In the genomic region with DNA sequence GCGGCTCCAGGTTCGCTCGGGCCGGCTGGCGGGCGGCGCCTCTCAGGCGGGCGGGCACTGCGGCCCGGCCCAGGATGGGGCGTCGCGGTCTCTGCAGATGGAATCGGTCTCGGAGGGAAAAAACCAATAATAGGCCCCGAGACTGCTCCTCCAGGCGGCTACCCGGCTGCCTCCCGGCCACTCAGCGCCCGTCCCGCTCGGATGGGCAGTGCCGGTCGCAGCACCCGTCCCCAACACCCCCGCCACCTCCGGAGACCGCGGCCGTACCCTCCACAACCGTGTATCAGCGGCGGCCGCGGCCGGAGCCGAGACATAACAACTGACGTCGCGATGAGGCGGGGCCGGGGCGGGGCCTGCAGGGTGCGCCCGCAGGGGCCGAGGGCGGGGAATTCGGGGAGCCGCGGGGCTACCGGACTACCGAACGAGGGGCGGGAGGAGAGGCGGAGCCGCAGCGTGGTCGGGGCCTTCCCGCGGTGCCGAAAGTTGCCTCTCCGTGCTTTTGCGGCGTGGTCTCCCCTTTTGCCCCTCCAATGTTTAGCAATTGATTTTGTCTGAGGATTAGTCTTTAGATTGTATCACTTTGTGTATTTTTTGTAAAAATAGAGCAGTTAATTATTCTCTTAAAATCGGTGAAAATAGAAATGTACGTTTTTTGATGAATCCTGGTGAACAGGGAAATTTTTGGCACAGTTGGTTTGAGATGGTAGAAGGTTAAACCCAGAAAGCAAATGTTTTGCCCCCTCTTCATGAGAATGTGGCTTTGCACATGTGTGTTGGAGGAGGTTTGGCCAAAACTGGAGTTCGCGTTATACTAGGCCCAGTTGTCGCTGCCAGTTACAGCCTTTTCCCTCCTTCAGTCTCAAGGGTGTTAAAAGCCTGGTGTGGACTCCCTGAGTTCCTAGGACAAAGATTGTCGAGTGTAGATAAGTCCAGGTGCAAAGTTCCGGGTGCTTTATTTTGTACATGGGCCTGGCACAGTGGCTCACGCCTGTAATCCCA, we compare ENCODE assay signal across 1 cellular context.
TF ChIP-seq lines count a peak whose summit lies in the region.

A gene with protein sequence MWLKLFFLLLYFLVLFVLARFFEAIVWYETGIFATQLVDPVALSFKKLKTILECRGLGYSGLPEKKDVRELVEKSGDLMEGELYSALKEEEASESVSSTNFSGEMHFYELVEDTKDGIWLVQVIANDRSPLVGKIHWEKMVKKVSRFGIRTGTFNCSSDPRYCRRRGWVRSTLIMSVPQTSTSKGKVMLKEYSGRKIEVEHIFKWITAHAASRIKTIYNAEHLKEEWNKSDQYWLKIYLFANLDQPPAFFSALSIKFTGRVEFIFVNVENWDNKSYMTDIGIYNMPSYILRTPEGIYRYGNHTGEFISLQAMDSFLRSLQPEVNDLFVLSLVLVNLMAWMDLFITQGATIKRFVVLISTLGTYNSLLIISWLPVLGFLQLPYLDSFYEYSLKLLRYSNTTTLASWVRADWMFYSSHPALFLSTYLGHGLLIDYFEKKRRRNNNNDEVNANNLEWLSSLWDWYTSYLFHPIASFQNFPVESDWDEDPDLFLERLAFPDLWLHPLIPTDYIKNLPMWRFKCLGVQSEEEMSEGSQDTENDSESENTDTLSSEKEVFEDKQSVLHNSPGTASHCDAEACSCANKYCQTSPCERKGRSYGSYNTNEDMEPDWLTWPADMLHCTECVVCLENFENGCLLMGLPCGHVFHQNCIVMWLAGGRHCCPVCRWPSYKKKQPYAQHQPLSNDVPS (minus strand): TSS at position 317 of the 999 bp plus-strand sequence. CDS start 979 bp downstream, outside the sequence.

TF ChIP-seq in HepG2, 621 proteins besides CTCF, POLR2A, EP300 and RAD21 (continued from another document and continues in another):
- TF ChIP-seq, protein P1, sequence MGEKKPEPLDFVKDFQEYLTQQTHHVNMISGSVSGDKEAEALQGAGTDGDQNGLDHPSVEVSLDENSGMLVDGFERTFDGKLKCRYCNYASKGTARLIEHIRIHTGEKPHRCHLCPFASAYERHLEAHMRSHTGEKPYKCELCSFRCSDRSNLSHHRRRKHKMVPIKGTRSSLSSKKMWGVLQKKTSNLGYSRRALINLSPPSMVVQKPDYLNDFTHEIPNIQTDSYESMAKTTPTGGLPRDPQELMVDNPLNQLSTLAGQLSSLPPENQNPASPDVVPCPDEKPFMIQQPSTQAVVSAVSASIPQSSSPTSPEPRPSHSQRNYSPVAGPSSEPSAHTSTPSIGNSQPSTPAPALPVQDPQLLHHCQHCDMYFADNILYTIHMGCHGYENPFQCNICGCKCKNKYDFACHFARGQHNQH (CRISPR knock-in tag; IDR thresholded peaks at IDR 0.05) = peak; percentile 90
- TF ChIP-seq PPARG (CRISPR knock-in tag; conservative IDR thresholded peaks at IDR 0.05) = no peak; the same call in 1 of the 2 replicates
- TF ChIP-seq YEATS2 (CRISPR knock-in tag; IDR thresholded peaks at IDR 0.05; ENCODE audit: borderline replicate concordance) = peak; percentile 76; the same call in 1 of the 2 replicates
- 0 out of 2 replicates have a peak, but pooled peaks have one; percentile 35 for TF ChIP-seq CENPT (CRISPR knock-in tag; IDR thresholded peaks at IDR 0.05; ENCODE audit: low read depth)
- peak; percentile 69; the same call in 1 of the 2 replicates for TF ChIP-seq ZNF430 (CRISPR knock-in tag; IDR thresholded peaks at IDR 0.05)
- TF ChIP-seq ZNF33A (CRISPR knock-in tag; IDR thresholded peaks at IDR 0.05; ENCODE audit: borderline replicate concordance) = no peak
- TF ChIP-seq, protein P2, sequence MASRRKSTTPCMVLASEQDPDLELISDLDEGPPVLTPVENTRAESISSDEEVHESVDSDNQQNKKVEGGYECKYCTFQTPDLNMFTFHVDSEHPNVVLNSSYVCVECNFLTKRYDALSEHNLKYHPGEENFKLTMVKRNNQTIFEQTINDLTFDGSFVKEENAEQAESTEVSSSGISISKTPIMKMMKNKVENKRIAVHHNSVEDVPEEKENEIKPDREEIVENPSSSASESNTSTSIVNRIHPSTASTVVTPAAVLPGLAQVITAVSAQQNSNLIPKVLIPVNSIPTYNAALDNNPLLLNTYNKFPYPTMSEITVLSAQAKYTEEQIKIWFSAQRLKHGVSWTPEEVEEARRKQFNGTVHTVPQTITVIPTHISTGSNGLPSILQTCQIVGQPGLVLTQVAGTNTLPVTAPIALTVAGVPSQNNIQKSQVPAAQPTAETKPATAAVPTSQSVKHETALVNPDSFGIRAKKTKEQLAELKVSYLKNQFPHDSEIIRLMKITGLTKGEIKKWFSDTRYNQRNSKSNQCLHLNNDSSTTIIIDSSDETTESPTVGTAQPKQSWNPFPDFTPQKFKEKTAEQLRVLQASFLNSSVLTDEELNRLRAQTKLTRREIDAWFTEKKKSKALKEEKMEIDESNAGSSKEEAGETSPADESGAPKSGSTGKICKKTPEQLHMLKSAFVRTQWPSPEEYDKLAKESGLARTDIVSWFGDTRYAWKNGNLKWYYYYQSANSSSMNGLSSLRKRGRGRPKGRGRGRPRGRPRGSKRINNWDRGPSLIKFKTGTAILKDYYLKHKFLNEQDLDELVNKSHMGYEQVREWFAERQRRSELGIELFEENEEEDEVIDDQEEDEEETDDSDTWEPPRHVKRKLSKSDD (CRISPR knock-in tag; IDR thresholded peaks at IDR 0.05; ENCODE audit: low read depth) = peak; percentile 50
- TF ChIP-seq, protein P3, sequence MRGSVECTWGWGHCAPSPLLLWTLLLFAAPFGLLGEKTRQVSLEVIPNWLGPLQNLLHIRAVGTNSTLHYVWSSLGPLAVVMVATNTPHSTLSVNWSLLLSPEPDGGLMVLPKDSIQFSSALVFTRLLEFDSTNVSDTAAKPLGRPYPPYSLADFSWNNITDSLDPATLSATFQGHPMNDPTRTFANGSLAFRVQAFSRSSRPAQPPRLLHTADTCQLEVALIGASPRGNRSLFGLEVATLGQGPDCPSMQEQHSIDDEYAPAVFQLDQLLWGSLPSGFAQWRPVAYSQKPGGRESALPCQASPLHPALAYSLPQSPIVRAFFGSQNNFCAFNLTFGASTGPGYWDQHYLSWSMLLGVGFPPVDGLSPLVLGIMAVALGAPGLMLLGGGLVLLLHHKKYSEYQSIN (CRISPR knock-in tag; IDR thresholded peaks at IDR 0.05; ENCODE audit: borderline replicate concordance) = no peak
- TF ChIP-seq, protein P4, sequence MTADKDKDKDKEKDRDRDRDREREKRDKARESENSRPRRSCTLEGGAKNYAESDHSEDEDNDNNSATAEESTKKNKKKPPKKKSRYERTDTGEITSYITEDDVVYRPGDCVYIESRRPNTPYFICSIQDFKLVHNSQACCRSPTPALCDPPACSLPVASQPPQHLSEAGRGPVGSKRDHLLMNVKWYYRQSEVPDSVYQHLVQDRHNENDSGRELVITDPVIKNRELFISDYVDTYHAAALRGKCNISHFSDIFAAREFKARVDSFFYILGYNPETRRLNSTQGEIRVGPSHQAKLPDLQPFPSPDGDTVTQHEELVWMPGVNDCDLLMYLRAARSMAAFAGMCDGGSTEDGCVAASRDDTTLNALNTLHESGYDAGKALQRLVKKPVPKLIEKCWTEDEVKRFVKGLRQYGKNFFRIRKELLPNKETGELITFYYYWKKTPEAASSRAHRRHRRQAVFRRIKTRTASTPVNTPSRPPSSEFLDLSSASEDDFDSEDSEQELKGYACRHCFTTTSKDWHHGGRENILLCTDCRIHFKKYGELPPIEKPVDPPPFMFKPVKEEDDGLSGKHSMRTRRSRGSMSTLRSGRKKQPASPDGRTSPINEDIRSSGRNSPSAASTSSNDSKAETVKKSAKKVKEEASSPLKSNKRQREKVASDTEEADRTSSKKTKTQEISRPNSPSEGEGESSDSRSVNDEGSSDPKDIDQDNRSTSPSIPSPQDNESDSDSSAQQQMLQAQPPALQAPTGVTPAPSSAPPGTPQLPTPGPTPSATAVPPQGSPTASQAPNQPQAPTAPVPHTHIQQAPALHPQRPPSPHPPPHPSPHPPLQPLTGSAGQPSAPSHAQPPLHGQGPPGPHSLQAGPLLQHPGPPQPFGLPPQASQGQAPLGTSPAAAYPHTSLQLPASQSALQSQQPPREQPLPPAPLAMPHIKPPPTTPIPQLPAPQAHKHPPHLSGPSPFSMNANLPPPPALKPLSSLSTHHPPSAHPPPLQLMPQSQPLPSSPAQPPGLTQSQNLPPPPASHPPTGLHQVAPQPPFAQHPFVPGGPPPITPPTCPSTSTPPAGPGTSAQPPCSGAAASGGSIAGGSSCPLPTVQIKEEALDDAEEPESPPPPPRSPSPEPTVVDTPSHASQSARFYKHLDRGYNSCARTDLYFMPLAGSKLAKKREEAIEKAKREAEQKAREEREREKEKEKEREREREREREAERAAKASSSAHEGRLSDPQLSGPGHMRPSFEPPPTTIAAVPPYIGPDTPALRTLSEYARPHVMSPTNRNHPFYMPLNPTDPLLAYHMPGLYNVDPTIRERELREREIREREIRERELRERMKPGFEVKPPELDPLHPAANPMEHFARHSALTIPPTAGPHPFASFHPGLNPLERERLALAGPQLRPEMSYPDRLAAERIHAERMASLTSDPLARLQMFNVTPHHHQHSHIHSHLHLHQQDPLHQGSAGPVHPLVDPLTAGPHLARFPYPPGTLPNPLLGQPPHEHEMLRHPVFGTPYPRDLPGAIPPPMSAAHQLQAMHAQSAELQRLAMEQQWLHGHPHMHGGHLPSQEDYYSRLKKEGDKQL (CRISPR knock-in tag; IDR thresholded peaks at IDR 0.05; ENCODE audit: low read depth) = no peak
- TF ChIP-seq, protein P5, sequence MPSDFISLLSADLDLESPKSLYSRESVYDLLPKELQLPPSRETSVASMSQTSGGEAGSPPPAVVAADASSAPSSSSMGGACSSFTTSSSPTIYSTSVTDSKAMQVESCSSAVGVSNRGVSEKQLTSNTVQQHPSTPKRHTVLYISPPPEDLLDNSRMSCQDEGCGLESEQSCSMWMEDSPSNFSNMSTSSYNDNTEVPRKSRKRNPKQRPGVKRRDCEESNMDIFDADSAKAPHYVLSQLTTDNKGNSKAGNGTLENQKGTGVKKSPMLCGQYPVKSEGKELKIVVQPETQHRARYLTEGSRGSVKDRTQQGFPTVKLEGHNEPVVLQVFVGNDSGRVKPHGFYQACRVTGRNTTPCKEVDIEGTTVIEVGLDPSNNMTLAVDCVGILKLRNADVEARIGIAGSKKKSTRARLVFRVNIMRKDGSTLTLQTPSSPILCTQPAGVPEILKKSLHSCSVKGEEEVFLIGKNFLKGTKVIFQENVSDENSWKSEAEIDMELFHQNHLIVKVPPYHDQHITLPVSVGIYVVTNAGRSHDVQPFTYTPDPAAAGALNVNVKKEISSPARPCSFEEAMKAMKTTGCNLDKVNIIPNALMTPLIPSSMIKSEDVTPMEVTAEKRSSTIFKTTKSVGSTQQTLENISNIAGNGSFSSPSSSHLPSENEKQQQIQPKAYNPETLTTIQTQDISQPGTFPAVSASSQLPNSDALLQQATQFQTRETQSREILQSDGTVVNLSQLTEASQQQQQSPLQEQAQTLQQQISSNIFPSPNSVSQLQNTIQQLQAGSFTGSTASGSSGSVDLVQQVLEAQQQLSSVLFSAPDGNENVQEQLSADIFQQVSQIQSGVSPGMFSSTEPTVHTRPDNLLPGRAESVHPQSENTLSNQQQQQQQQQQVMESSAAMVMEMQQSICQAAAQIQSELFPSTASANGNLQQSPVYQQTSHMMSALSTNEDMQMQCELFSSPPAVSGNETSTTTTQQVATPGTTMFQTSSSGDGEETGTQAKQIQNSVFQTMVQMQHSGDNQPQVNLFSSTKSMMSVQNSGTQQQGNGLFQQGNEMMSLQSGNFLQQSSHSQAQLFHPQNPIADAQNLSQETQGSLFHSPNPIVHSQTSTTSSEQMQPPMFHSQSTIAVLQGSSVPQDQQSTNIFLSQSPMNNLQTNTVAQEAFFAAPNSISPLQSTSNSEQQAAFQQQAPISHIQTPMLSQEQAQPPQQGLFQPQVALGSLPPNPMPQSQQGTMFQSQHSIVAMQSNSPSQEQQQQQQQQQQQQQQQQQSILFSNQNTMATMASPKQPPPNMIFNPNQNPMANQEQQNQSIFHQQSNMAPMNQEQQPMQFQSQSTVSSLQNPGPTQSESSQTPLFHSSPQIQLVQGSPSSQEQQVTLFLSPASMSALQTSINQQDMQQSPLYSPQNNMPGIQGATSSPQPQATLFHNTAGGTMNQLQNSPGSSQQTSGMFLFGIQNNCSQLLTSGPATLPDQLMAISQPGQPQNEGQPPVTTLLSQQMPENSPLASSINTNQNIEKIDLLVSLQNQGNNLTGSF (CRISPR knock-in tag; IDR thresholded peaks at IDR 0.05) = peak; percentile 40
- peak; percentile 96; the same call in 1 of the 2 replicates for TF ChIP-seq CCDC6 (CRISPR knock-in tag; IDR thresholded peaks at IDR 0.05)
- TF ChIP-seq, protein P6, sequence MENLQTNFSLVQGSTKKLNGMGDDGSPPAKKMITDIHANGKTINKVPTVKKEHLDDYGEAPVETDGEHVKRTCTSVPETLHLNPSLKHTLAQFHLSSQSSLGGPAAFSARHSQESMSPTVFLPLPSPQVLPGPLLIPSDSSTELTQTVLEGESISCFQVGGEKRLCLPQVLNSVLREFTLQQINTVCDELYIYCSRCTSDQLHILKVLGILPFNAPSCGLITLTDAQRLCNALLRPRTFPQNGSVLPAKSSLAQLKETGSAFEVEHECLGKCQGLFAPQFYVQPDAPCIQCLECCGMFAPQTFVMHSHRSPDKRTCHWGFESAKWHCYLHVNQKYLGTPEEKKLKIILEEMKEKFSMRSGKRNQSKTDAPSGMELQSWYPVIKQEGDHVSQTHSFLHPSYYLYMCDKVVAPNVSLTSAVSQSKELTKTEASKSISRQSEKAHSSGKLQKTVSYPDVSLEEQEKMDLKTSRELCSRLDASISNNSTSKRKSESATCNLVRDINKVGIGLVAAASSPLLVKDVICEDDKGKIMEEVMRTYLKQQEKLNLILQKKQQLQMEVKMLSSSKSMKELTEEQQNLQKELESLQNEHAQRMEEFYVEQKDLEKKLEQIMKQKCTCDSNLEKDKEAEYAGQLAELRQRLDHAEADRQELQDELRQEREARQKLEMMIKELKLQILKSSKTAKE (CRISPR knock-in tag; IDR thresholded peaks at IDR 0.05; ENCODE audit: borderline replicate concordance) = peak; percentile 83
- peak; percentile 78; the same call in 1 of the 2 replicates for TF ChIP-seq ZNF749 (CRISPR knock-in tag; IDR thresholded peaks at IDR 0.05; ENCODE audit: borderline replicate concordance)
- TF ChIP-seq MYC (CRISPR knock-in tag; IDR thresholded peaks at IDR 0.05; ENCODE audit: borderline replicate concordance) = peak; percentile 84
- TF ChIP-seq ZNF143 (CRISPR knock-in tag; IDR thresholded peaks at IDR 0.05) = no peak
- no peak for TF ChIP-seq EEA1 (CRISPR knock-in tag; IDR thresholded peaks at IDR 0.05; ENCODE audit: borderline replicate concordance)
- TF ChIP-seq SSRP1 (CRISPR knock-in tag; IDR thresholded peaks at IDR 0.05) = 0 out of 2 replicates have a peak, but pooled peaks have one; percentile 30
- no peak for TF ChIP-seq JUN (CRISPR knock-in tag; IDR thresholded peaks at IDR 0.05)
- no peak for TF ChIP-seq ZNF24 (IDR thresholded peaks at IDR 0.05)
- no peak for TF ChIP-seq MAFK (conservative IDR thresholded peaks at IDR 0.05 in 1 of 2, IDR thresholded peaks at IDR 0.05 in 1 of 2; ENCODE audit: low read length in 2 of 2)
